10 cellular contexts compared by ENCODE assay signal in genomic region chr7:81161459-81162075, GRCh38.
DNase-seq lines count a peak whose midpoint lies in the region; ATAC-seq and TF ChIP-seq lines count a peak whose summit lies in the region.
"Had no signal": no experiment of that assay in that cellular context is flagged by ENCODE, and none has a peak within 500 bp of the region (broad histone marks: within the 10 kb centered on the region; RNA-seq: fewer than 3 reads in every experiment).

No MANE protein-coding gene starts in this region.

- no peaks in the 10 kb centered on the region for H3K79me2 ChIP-seq in OCI-LY3 (ENCODE audit: low read length)

- peak overlapping the region; percentile 39 for H3K4me2 ChIP-seq in OCI-LY3 (ENCODE audit: low read length)

- H2AFZ ChIP-seq in OCI-LY3 (ENCODE audit: low read depth, low read length): no peak overlapping the region

- no peak overlapping the region for H3K9ac ChIP-seq in OCI-LY3 (ENCODE audit: low read length)

- no peaks in the 10 kb centered on the region for H3K9me3 ChIP-seq in OCI-LY3 (ENCODE audit: insufficient read depth, low read length)

- peaks cover 6% of the 10 kb centered on the region; the same call in 1 of the 2 replicates for H3K27me3 ChIP-seq in OCI-LY3 (ENCODE audit: low read depth, low read length)

- peaks cover 46% of the 10 kb centered on the region for H3K4me1 ChIP-seq in OCI-LY3 (ENCODE audit: low read length)

- no peak for ATAC-seq in GM21528 (IDR thresholded peaks at IDR 0.05; ENCODE audit: low FRiP score, unreplicated experiment)
- ATAC-seq: effector memory CD8-positive, alpha-beta T cell had no signal

- no peak overlapping the region for H3K4me3 ChIP-seq in OCI-LY3 (ENCODE audit: low read length)

- H4K20me1 ChIP-seq in OCI-LY3 (ENCODE audit: insufficient read depth, low read length): no peaks in the 10 kb centered on the region

- no peak overlapping the region for H3K27ac ChIP-seq in OCI-LY3 (ENCODE audit: low read length)

- no peak for TF ChIP-seq CTCF in OCI-LY3 (IDR thresholded peaks at IDR 0.05; ENCODE audit: low read depth, low read length)

- DNase-seq in SKM-1 treated with dmso at 0.1 percent for 144 hours (lab: John Stamatoyannopoulos, UW; ENCODE audit: unreplicated experiment) (peak; percentile 47), SKM-1 (lab: John Stamatoyannopoulos, UW; ENCODE audit: unreplicated experiment) (no peak), fibroblast of the conjunctiva (ENCODE audit: low read depth) (peak; percentile 86), stromal cell of bone marrow (ENCODE audit: low read depth) (peak; percentile 90), cerebellar cortex (ENCODE audit: low spot score) (no peak), NCI-H748 treated with DMSO at 0.1 percent for 48 hours (lab: John Stamatoyannopoulos, UW) (no peak)
- DNase-seq: CD4-positive, CD25-positive, alpha-beta regulatory T cell; effector memory CD8-positive, alpha-beta T cell had no signal

- H3K36me3 ChIP-seq in OCI-LY3 (replicated peaks; ENCODE audit: low read depth, low read length): no peaks in the 10 kb centered on the region

Comparison
In these comparisons a context has a peak if more than half of its experiments do, and no peak if none do; other contexts are left out.
1. DNase-seq: peak in SKM-1 treated with dmso at 0.1 percent for 144 hours (single experiment), fibroblast of the conjunctiva (single experiment) and stromal cell of bone marrow (single experiment); none in SKM-1 (single experiment), cerebellar cortex (single experiment) and NCI-H748 treated with DMSO at 0.1 percent for 48 hours (single experiment).